9 cellular contexts compared by ENCODE assay signal in genomic region chr3:179449621-179450020, GRCh38. TPM values are rescaled to one million over a fixed set of nuclear protein-coding genes. Genes with fewer than 3 reads are reported as not detected.
DNase-seq lines count a peak whose midpoint lies in the region; ATAC-seq and TF ChIP-seq lines count a peak whose summit lies in the region.
"Had no signal": no experiment of that assay in that cellular context is flagged by ENCODE, and none has a peak within 500 bp of the region (broad histone marks: within the 10 kb centered on the region; RNA-seq: fewer than 3 reads in every experiment).

No MANE protein-coding gene starts in this region.

- H3K9me3 ChIP-seq in gastroesophageal sphincter (no peaks in the 10 kb centered on the region), spleen (no peaks in the 10 kb centered on the region)

- no peak overlapping the region for H3K27ac Mint-ChIP-seq in WTC11

- POLR2A ChIA-PET in WTC11 (lab: Charles Lee) = no interaction called here

- H3K27me3 ChIP-seq in gastroesophageal sphincter (no peaks in the 10 kb centered on the region), spleen (replicated peaks in 1 of 7) (peaks cover 0 to 19% (median 0%) of the 10 kb centered on the region in 7 donors)

- DNase-seq in HFF-Myc (ENCODE audit: extremely low read depth, low read depth) = no peak
- no peak for DNase-seq in WTC11 (ENCODE audit: low spot score)
- no peak for DNase-seq in spleen
- no peak for DNase-seq in NCI-H82 (lab: John Stamatoyannopoulos, UW)
- no peak for DNase-seq in mesenteric fat pad (ENCODE audit: low spot score)
- DNase-seq: head of caudate nucleus had no signal

- no peak for TF ChIP-seq POLR2A in gastroesophageal sphincter (IDR thresholded peaks at IDR 0.05)
- no peak for TF ChIP-seq POLR2A in spleen (IDR thresholded peaks at IDR 0.05)

- H3K4me3 Mint-ChIP-seq in WTC11 = peak overlapping the region; percentile 78

- no peaks in the 10 kb centered on the region for H3K36me3 ChIP-seq in gastroesophageal sphincter
- H3K36me3 ChIP-seq in spleen = no peaks in the 10 kb centered on the region

- TF ChIP-seq CTCF in HFF-Myc (IDR thresholded peaks at IDR 0.05; ENCODE audit: low read depth, low read length, missing control alignments) = no peak
- no peak for TF ChIP-seq CTCF in WTC11 (IDR thresholded peaks at IDR 0.05)
- TF ChIP-seq CTCF in gastroesophageal sphincter (IDR thresholded peaks at IDR 0.05) = peak in 1 of 4 experiments; percentile 10
- no peak for TF ChIP-seq CTCF in spleen (IDR thresholded peaks at IDR 0.05 in 8 of 11, conservative IDR thresholded peaks at IDR 0.05 in 3 of 11)

- H3K27ac ChIP-seq in gastroesophageal sphincter (peak overlapping the region; percentile 80 to 98 (median 96)), spleen (peak overlapping the region in 7 of 8 donors; percentile 94 to 98 (median 97))

- TF ChIP-seq EP300 in gastroesophageal sphincter (IDR thresholded peaks at IDR 0.05) = no peak

- peaks cover 27% of the 10 kb centered on the region for H3K27me3 Mint-ChIP-seq in WTC11 (ENCODE audit: low read depth)

- H3K4me1 Mint-ChIP-seq in WTC11 = peaks cover 56% of the 10 kb centered on the region

- H3K4me1 ChIP-seq in gastroesophageal sphincter (peaks cover 27 to 60% (median 30%) of the 10 kb centered on the region in 3 donors), spleen (peaks cover 5 to 71% (median 37%) of the 10 kb centered on the region in 6 donors)

- no peak for ATAC-seq in WTC11
- ATAC-seq in gastroesophageal sphincter = no peak
- ATAC-seq in HG03045 (IDR thresholded peaks at IDR 0.05; ENCODE audit: unreplicated experiment) = no peak
- ATAC-seq in HG03175 (IDR thresholded peaks at IDR 0.05; ENCODE audit: unreplicated experiment) = no peak

- H3K4me3 ChIP-seq in HFF-Myc (replicated peaks; ENCODE audit: low read depth, low read length) (peak overlapping the region; percentile 86), gastroesophageal sphincter (peak overlapping the region; percentile 63 to 79), spleen (peak overlapping the region in 6 of 8 donors; percentile 53 to 87 (median 72))

- no peaks in the 10 kb centered on the region for H3K36me3 Mint-ChIP-seq in WTC11

- 7% methylated on average over 2 of the region's 2 CpGs for WGBS in gastroesophageal sphincter (ENCODE audit: low coverage in 1 of 2), 2 donors
- WGBS in spleen, 5 donors = 36 to 45% (median 41%) methylated on average over 2 of the region's 2 CpGs

- intact Hi-C loops in spleen (cut with DNase I; ENCODE audit: low total_unique reads) = loop anchor here (10.0 kb wide), 1 partner anchor 105 kb away; no protein-coding TSS in a partner anchor

- CTCF ChIA-PET in WTC11 (lab: Charles Lee) = interaction anchor here (1.0 kb wide), 1 partner anchor 113 kb away, joined by 3 read pairs; the partner anchor contains the start of gene ACTL6A

- no peaks in the 10 kb centered on the region for H3K9me3 Mint-ChIP-seq in WTC11

TF ChIP-seq in WTC11, 78 proteins besides CTCF, POLR2A, EP300 and RAD21 (continues in another document):
- no peak for TF ChIP-seq ARID4B (CRISPR knock-in tag; IDR thresholded peaks at IDR 0.05; ENCODE audit: borderline replicate concordance)
- TF ChIP-seq, protein P1, sequence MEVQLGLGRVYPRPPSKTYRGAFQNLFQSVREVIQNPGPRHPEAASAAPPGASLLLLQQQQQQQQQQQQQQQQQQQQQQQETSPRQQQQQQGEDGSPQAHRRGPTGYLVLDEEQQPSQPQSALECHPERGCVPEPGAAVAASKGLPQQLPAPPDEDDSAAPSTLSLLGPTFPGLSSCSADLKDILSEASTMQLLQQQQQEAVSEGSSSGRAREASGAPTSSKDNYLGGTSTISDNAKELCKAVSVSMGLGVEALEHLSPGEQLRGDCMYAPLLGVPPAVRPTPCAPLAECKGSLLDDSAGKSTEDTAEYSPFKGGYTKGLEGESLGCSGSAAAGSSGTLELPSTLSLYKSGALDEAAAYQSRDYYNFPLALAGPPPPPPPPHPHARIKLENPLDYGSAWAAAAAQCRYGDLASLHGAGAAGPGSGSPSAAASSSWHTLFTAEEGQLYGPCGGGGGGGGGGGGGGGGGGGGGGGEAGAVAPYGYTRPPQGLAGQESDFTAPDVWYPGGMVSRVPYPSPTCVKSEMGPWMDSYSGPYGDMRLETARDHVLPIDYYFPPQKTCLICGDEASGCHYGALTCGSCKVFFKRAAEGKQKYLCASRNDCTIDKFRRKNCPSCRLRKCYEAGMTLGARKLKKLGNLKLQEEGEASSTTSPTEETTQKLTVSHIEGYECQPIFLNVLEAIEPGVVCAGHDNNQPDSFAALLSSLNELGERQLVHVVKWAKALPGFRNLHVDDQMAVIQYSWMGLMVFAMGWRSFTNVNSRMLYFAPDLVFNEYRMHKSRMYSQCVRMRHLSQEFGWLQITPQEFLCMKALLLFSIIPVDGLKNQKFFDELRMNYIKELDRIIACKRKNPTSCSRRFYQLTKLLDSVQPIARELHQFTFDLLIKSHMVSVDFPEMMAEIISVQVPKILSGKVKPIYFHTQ (CRISPR knock-in tag; IDR thresholded peaks at IDR 0.05) = no peak
- TF ChIP-seq NR2C2 (CRISPR knock-in tag; IDR thresholded peaks at IDR 0.05) = no peak
- TF ChIP-seq, protein P2, sequence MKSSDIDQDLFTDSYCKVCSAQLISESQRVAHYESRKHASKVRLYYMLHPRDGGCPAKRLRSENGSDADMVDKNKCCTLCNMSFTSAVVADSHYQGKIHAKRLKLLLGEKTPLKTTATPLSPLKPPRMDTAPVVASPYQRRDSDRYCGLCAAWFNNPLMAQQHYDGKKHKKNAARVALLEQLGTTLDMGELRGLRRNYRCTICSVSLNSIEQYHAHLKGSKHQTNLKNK (CRISPR knock-in tag; IDR thresholded peaks at IDR 0.05) = no peak
- no peak for TF ChIP-seq ZNF532 (CRISPR knock-in tag; IDR thresholded peaks at IDR 0.05; ENCODE audit: borderline replicate concordance)
- no peak for TF ChIP-seq ZBTB21 (CRISPR knock-in tag; IDR thresholded peaks at IDR 0.05; ENCODE audit: borderline replicate concordance)
- no peak for TF ChIP-seq TP53 (CRISPR knock-in tag; IDR thresholded peaks at IDR 0.05)

RNA-seq across cellular contexts. Expression of gene GNB4, which starts 1.6 kb away (rescaled TPM):
- total RNA-seq in WTC11 (2021) (33.8 to 38.2 TPM (median 36.7 TPM) in 3 replicates), gastroesophageal sphincter (100 to 1,000 TPM in 1 of 4 donors, 10 to 100 TPM in 3; 74.2 to 158 (median 82.1) TPM), spleen (10 to 100 TPM; 29.8 to 47.5 (median 42.7) TPM), mesenteric fat pad (32.2 TPM)
- 10 to 100 TPM in 1 of 3 donors, 1 to 10 TPM in 2; 5.5 to 12.2 (median 8.9) TPM for polyA plus RNA-seq in spleen
